Comparison of ENCODE assay signal across 13 cellular contexts in the genomic region with DNA sequence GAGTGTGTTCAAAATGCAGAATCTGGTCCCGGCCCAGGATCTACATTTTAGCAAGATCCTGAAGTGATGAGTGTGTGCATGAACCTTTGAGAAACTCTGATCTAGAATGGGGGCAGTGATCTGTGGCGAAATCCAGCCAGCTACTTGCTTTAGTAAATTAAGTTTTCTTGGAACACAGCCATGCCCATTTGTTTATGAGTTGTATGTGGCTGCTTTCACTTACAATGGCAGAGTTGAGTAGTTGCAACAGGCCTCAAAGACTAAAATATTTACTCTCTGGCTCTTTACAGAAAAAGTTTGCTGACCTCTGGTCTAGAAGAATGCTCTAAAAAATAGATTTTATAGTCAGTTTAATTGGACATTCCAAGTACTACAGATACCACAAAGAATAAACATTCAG.
DNase-seq lines count a peak whose midpoint lies in the region; ATAC-seq and TF ChIP-seq lines count a peak whose summit lies in the region.
"Had no signal": no experiment of that assay in that cellular context is flagged by ENCODE, and none has a peak within 500 bp of the region (broad histone marks: within the 10 kb centered on the region; RNA-seq: fewer than 3 reads in every experiment).

No MANE protein-coding gene starts in this region.

- H3K27me3 ChIP-seq in PC-9 (ENCODE audit: insufficient read depth, low read depth): no peaks in the 10 kb centered on the region
- no peaks in the 10 kb centered on the region for H3K27me3 ChIP-seq in prostate gland (replicated peaks; ENCODE audit: insufficient read depth)
- H3K27me3 ChIP-seq: transverse colon had no signal

- no peaks in the 10 kb centered on the region for H3K79me2 ChIP-seq in PC-9 (ENCODE audit: low read depth)

- TF ChIP-seq CTCF in PC-9 (conservative IDR thresholded peaks at IDR 0.05) (no peak), fibroblast of mammary gland (conservative IDR thresholded peaks at IDR 0.05; ENCODE audit: control insufficient read depth, insufficient read depth, low read depth, low read length) (no peak), prostate gland (IDR thresholded peaks at IDR 0.05) (no peak), glutamatergic neuron (IDR thresholded peaks at IDR 0.05; ENCODE audit: partially characterized antibody, unreplicated experiment) (no peak)

- DNase-seq in ELR (ENCODE audit: low read depth): peak; percentile 10
- no peak for DNase-seq in PC-9
- peak; percentile 67 for DNase-seq in fibroblast of mammary gland (ENCODE audit: low read depth)
- DNase-seq in prostate gland (ENCODE audit: low spot score): peak; percentile 16
- no peak for DNase-seq in HuH-7 (ENCODE audit: low spot score)
- no peak for DNase-seq in glutamatergic neuron
- DNase-seq in T-helper 1 cell: no peak
- DNase-seq: activated B cell treated with CpG ODN at 0.5 μM for 24 hours; CD4-positive, alpha-beta memory T cell; SW 1271; transverse colon had no signal

- no peaks in the 10 kb centered on the region for H4K20me1 ChIP-seq in PC-9 (ENCODE audit: insufficient read depth)

- H3K27ac Mint-ChIP-seq in glutamatergic neuron (ENCODE audit: unreplicated experiment): no peak overlapping the region
- H3K27ac Mint-ChIP-seq: activated B cell treated with CpG ODN at 0.5 μM for 24 hours; CD4-positive, alpha-beta memory T cell; endodermal cell had no signal

- POLR2A ChIA-PET in PC-9 (lab: Charles Lee; ENCODE audit: unreplicated experiment): no interaction called here

- no peak for TF ChIP-seq POLR2A in prostate gland (IDR thresholded peaks at IDR 0.05)

- no peak for ATAC-seq in HG02938 (IDR thresholded peaks at IDR 0.05; ENCODE audit: unreplicated experiment)

- H3K27me3 Mint-ChIP-seq in glutamatergic neuron (ENCODE audit: unreplicated experiment): peaks cover 1% of the 10 kb centered on the region
- H3K27me3 Mint-ChIP-seq: activated B cell treated with CpG ODN at 0.5 μM for 24 hours; CD4-positive, alpha-beta memory T cell had no signal

- H3K36me3 ChIP-seq in PC-9 (ENCODE audit: low read depth): no peaks in the 10 kb centered on the region
- no peaks in the 10 kb centered on the region for H3K36me3 ChIP-seq in prostate gland
- H3K36me3 ChIP-seq: transverse colon had no signal

- H3K4me2 ChIP-seq in PC-9: peak overlapping the region; percentile 58

- no TSS peak for BruUV-seq in PC-9 (replicated peaks; lab: Mats Ljungman, UMichigan)

- 56% methylated on average over 2 of the region's 2 CpGs for WGBS in prostate gland

- CTCF ChIA-PET in PC-9 (lab: Charles Lee): no interaction called here

- peaks cover 8% of the 10 kb centered on the region; the same call in 1 of the 2 replicates for H3F3A ChIP-seq in PC-9 (ENCODE audit: insufficient read depth, low read depth)

- intact Hi-C loops in PC-9 (cut with micrococcal nuclease; ENCODE audit: unreplicated experiment): no loop called here
- intact Hi-C loops in prostate gland (cut with DNase I): no loop called here

- H3K9me2 ChIP-seq in PC-9 (ENCODE audit: insufficient read depth): no peaks in the 10 kb centered on the region

- no peak overlapping the region for H2AFZ ChIP-seq in PC-9

- H3K4me3 ChIP-seq in PC-9: no peak overlapping the region
- no peak overlapping the region for H3K4me3 ChIP-seq in fibroblast of mammary gland (ENCODE audit: control insufficient read depth, low read depth, low read length)
- H3K4me3 ChIP-seq in prostate gland: no peak overlapping the region
- H3K4me3 ChIP-seq: transverse colon had no signal

- no peaks in the 10 kb centered on the region for H3K4me1 Mint-ChIP-seq in glutamatergic neuron (ENCODE audit: low read depth, unreplicated experiment)
- H3K4me1 Mint-ChIP-seq: activated B cell treated with CpG ODN at 0.5 μM for 24 hours; CD4-positive, alpha-beta memory T cell; endodermal cell had no signal

- H3K4me1 ChIP-seq in PC-9 (replicated peaks; ENCODE audit: insufficient read depth) (peaks cover 17% of the 10 kb centered on the region), prostate gland (replicated peaks) (no peaks in the 10 kb centered on the region)

- no peak overlapping the region for H3K4me3 Mint-ChIP-seq in glutamatergic neuron (ENCODE audit: unreplicated experiment)
- H3K4me3 Mint-ChIP-seq: activated B cell treated with CpG ODN at 0.5 μM for 24 hours; CD4-positive, alpha-beta memory T cell; endodermal cell had no signal

- H3K9me3 ChIP-seq in PC-9 (ENCODE audit: insufficient read depth, low read depth): no peaks in the 10 kb centered on the region
- no peaks in the 10 kb centered on the region for H3K9me3 ChIP-seq in prostate gland
- H3K9me3 ChIP-seq: transverse colon had no signal

- peak overlapping the region; percentile 61 for H3K27ac ChIP-seq in PC-9
- no peak overlapping the region for H3K27ac ChIP-seq in prostate gland

- peaks cover 17% of the 10 kb centered on the region for H3K36me3 Mint-ChIP-seq in glutamatergic neuron (ENCODE audit: unreplicated experiment)
- H3K36me3 Mint-ChIP-seq: CD4-positive, alpha-beta memory T cell had no signal

- H3K9me3 Mint-ChIP-seq in glutamatergic neuron (ENCODE audit: unreplicated experiment): peaks cover 2% of the 10 kb centered on the region
- H3K9me3 Mint-ChIP-seq: activated B cell treated with CpG ODN at 0.5 μM for 24 hours had no signal

Comparison
In these comparisons a context has a peak if more than half of its experiments do, and no peak if none do; other contexts are left out.
1. DNase-seq: peak in ELR (single experiment), fibroblast of mammary gland (single experiment) and prostate gland (single experiment); none in PC-9 (0 of 2), HuH-7 (single experiment), glutamatergic neuron (single experiment) and T-helper 1 cell (0 of 5).